1 cellular context compared by ENCODE assay signal in the genomic region with DNA sequence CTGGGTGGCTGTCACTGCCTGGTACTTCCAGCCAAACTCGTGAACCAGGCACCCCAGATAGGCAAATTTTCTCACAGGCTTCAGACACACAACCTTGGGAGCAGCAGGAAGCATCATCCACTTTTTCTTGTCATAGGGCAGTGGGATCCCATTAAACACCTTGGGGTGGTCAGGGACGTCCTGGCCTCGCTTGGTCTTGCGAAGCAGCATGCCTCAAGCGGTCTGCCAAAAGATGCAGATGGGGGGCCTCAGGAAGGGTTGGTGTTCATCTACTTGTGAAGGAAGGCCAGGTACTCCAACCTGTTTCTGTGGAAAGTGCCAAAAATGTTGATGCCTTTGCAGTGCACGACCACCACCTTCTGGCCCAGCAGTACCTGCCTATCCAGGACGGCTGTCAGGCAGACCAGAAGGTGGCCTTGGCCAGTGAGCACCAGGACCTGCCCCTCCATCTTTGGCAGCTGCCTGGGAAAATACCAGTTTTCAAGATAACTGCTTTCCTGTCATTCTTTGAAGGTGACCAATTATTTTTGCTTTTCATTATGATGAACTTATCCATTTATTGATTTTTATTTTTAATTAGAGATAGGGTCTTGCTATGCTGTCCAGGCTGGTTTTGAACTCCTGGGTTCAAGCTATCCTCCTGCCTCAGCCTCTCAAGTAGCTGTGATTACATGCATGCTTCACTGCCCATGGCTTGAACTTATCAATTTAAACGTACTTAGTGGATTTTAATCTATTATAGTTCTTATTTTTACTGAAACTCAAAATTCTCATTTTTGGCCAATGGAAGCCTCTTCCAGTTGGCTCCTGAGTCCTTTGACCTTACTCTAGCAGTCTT.
TF ChIP-seq lines count a peak whose summit lies in the region.

No MANE protein-coding gene starts in this region.

TF ChIP-seq in K562, 482 proteins besides CTCF, POLR2A, EP300 and RAD21 (continued from another document):
- TF ChIP-seq ZNF121 (CRISPR knock-in tag; conservative IDR thresholded peaks at IDR 0.05) (peak; percentile 84), EGR1 (conservative IDR thresholded peaks at IDR 0.05) (no peak), ZNF644 (tag; IDR thresholded peaks at IDR 0.05; ENCODE audit: low read depth) (no peak), RBM22 (IDR thresholded peaks at IDR 0.05; ENCODE audit: low read depth, low read length, poor library complexity, severe bottlenecking) (peak; percentile 18)
- TF ChIP-seq, protein P1, sequence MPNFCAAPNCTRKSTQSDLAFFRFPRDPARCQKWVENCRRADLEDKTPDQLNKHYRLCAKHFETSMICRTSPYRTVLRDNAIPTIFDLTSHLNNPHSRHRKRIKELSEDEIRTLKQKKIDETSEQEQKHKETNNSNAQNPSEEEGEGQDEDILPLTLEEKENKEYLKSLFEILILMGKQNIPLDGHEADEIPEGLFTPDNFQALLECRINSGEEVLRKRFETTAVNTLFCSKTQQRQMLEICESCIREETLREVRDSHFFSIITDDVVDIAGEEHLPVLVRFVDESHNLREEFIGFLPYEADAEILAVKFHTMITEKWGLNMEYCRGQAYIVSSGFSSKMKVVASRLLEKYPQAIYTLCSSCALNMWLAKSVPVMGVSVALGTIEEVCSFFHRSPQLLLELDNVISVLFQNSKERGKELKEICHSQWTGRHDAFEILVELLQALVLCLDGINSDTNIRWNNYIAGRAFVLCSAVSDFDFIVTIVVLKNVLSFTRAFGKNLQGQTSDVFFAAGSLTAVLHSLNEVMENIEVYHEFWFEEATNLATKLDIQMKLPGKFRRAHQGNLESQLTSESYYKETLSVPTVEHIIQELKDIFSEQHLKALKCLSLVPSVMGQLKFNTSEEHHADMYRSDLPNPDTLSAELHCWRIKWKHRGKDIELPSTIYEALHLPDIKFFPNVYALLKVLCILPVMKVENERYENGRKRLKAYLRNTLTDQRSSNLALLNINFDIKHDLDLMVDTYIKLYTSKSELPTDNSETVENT (CRISPR knock-in tag; IDR thresholded peaks at IDR 0.05): no peak
